Comparison of ENCODE assay signal across 22 cellular contexts in the genomic region with DNA sequence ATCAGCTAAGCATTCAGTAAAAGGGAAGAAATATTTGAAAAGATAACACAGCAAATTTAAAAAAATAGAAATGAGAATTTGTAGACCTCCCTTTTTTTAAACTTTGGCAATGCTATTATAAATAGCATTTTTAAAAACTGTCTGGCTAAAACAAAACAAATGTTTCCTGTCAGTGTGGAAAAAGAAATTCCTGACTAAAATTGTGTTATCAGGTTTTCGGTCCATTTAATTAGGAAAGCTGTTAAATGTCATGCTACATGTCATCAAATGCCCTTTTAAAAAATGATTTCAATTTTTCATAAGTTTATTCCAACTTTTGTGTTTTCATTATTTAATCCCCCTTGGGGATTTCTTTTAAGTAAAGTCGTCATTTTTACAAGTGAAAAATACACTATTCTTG. TPM values are rescaled to one million over a fixed set of nuclear protein-coding genes. Genes with fewer than 3 reads are reported as not detected.
"Had no signal": no experiment of that assay in that cellular context is flagged by ENCODE, and none has a peak within 500 bp of the region (broad histone marks: within the 10 kb centered on the region; RNA-seq: fewer than 3 reads in every experiment).

No MANE protein-coding gene starts in this region.

- H3K4me3 ChIP-seq: body of pancreas, pancreas, right lobe of liver, skin epidermis, upper lobe of right lung had no signal

- H3K4me3 Mint-ChIP-seq: activated CD4-positive, alpha-beta T cell treated with anti-CD3 and anti-CD28 coated beads, Interleukin-2, amount 10 ng/mL, durations not matched to agents 24 days and 14 days; activated CD8-positive, alpha-beta memory T cell treated with anti-CD3 and anti-CD28 coated beads, Interleukin-2, amount 10 ng/mL, durations not matched to agents 7 days and 5 days; activated CD8-positive, alpha-beta T cell treated with anti-CD3 and anti-CD28 coated beads for 36 hours; activated naive CD4-positive, alpha-beta T cell treated with anti-CD3 and anti-CD28 coated beads, Interleukin-2, amount 10 ng/mL, durations not matched to agents 7 days and 5 days; activated naive CD8-positive, alpha-beta T cell treated with anti-CD3 and anti-CD28 coated beads, Interleukin-2, amount 50 U/mL, for 24 hours; effector memory CD8-positive, alpha-beta T cell; memory B cell; natural killer cell treated with Interleukin-12 subunit alpha and Interleukin-12 subunit beta and Interleukin-15 and Interleukin-18, amount 100 ng/mL, for 72 hours; stimulated activated naive B cell treated with anti-CD40 and anti-IgM and Interleukin-4, amounts not matched to agents 10 μg/mL and 1 μg/mL and 100 μg/mL, for 72 hours had no signal

- H3K27me3 ChIP-seq: body of pancreas, pancreas, right lobe of liver, upper lobe of right lung had no signal

- H3K27ac ChIP-seq: body of pancreas, epithelial cell of prostate, pancreas, right lobe of liver, skin epidermis, upper lobe of right lung had no signal

- ATAC-seq: activated CD8-positive, alpha-beta memory T cell treated with anti-CD3 and anti-CD28 coated beads, Interleukin-2, amount 10 ng/mL, durations not matched to agents 7 days and 5 days; activated CD8-positive, alpha-beta T cell treated with anti-CD3 and anti-CD28 coated beads for 36 hours; activated naive CD8-positive, alpha-beta T cell treated with anti-CD3 and anti-CD28 coated beads, Interleukin-2, amount 50 U/mL, for 24 hours; body of pancreas; effector memory CD8-positive, alpha-beta T cell; natural killer cell treated with Interleukin-12 subunit alpha and Interleukin-12 subunit beta and Interleukin-15 and Interleukin-18, amount 100 ng/mL, for 72 hours; pancreas; right lobe of liver; SK-N-SH treated with all-trans-retinoic acid at 6 μM for 48 hours; stimulated activated naive B cell treated with anti-CD40 and anti-IgM and Interleukin-4, amounts not matched to agents 10 μg/mL and 1 μg/mL and 100 μg/mL, for 72 hours; upper lobe of right lung had no signal

- H3K27me3 Mint-ChIP-seq: activated CD8-positive, alpha-beta memory T cell treated with anti-CD3 and anti-CD28 coated beads, Interleukin-2, amount 10 ng/mL, durations not matched to agents 7 days and 5 days; activated naive CD4-positive, alpha-beta T cell treated with anti-CD3 and anti-CD28 coated beads, Interleukin-2, amount 10 ng/mL, durations not matched to agents 7 days and 5 days had no signal

- H3K9me3 Mint-ChIP-seq: activated CD4-positive, alpha-beta T cell treated with anti-CD3 and anti-CD28 coated beads, Interleukin-2, amount 10 ng/mL, durations not matched to agents 24 days and 14 days; activated CD8-positive, alpha-beta T cell treated with anti-CD3 and anti-CD28 coated beads for 36 hours; activated naive CD4-positive, alpha-beta T cell treated with anti-CD3 and anti-CD28 coated beads, Interleukin-2, amount 10 ng/mL, durations not matched to agents 7 days and 5 days; activated naive CD8-positive, alpha-beta T cell treated with anti-CD3 and anti-CD28 coated beads, Interleukin-2, amount 50 U/mL, for 24 hours; natural killer cell treated with Interleukin-12 subunit alpha and Interleukin-12 subunit beta and Interleukin-15 and Interleukin-18, amount 100 ng/mL, for 72 hours had no signal

- DNase-seq: activated CD4-positive, alpha-beta T cell treated with anti-CD3 and anti-CD28 coated beads, Interleukin-2, amount 10 ng/mL, durations not matched to agents 24 days and 14 days; activated CD8-positive, alpha-beta memory T cell treated with anti-CD3 and anti-CD28 coated beads, Interleukin-2, amount 10 ng/mL, durations not matched to agents 7 days and 5 days; activated CD8-positive, alpha-beta T cell treated with anti-CD3 and anti-CD28 coated beads for 36 hours; activated effector memory CD4-positive, alpha-beta T cell treated with anti-CD3 and anti-CD28 coated beads, Interleukin-2, amount 50 U/mL, for 16 hours; activated naive CD4-positive, alpha-beta T cell treated with anti-CD3 and anti-CD28 coated beads, Interleukin-2, amount 10 ng/mL, durations not matched to agents 7 days and 5 days; activated naive CD8-positive, alpha-beta T cell treated with anti-CD3 and anti-CD28 coated beads, Interleukin-2, amount 50 U/mL, for 24 hours; activated T-cell treated with anti-CD3 and anti-CD28 coated beads for 4 hours; body of pancreas; caudate nucleus; effector memory CD8-positive, alpha-beta T cell; foreskin fibroblast; kidney glomerular epithelial cell; pancreas; right lobe of liver; stimulated activated naive B cell treated with anti-CD40 and anti-IgM and Interleukin-4, amounts not matched to agents 10 μg/mL and 1 μg/mL and 100 μg/mL, for 72 hours; upper lobe of right lung had no signal

- H3K4me1 Mint-ChIP-seq: activated CD4-positive, alpha-beta T cell treated with anti-CD3 and anti-CD28 coated beads, Interleukin-2, amount 10 ng/mL, durations not matched to agents 24 days and 14 days; activated CD8-positive, alpha-beta memory T cell treated with anti-CD3 and anti-CD28 coated beads, Interleukin-2, amount 10 ng/mL, durations not matched to agents 7 days and 5 days; activated naive CD4-positive, alpha-beta T cell treated with anti-CD3 and anti-CD28 coated beads, Interleukin-2, amount 10 ng/mL, durations not matched to agents 7 days and 5 days; activated naive CD8-positive, alpha-beta T cell treated with anti-CD3 and anti-CD28 coated beads, Interleukin-2, amount 50 U/mL, for 24 hours; memory B cell; stimulated activated naive B cell treated with anti-CD40 and anti-IgM and Interleukin-4, amounts not matched to agents 10 μg/mL and 1 μg/mL and 100 μg/mL, for 72 hours had no signal

- H3K27ac Mint-ChIP-seq: activated CD4-positive, alpha-beta T cell treated with anti-CD3 and anti-CD28 coated beads, Interleukin-2, amount 10 ng/mL, durations not matched to agents 24 days and 14 days; activated CD8-positive, alpha-beta memory T cell treated with anti-CD3 and anti-CD28 coated beads, Interleukin-2, amount 10 ng/mL, durations not matched to agents 7 days and 5 days; activated CD8-positive, alpha-beta T cell treated with anti-CD3 and anti-CD28 coated beads for 36 hours; activated naive CD4-positive, alpha-beta T cell treated with anti-CD3 and anti-CD28 coated beads, Interleukin-2, amount 10 ng/mL, durations not matched to agents 7 days and 5 days; activated naive CD8-positive, alpha-beta T cell treated with anti-CD3 and anti-CD28 coated beads, Interleukin-2, amount 50 U/mL, for 24 hours; effector memory CD8-positive, alpha-beta T cell; memory B cell; natural killer cell treated with Interleukin-12 subunit alpha and Interleukin-12 subunit beta and Interleukin-15 and Interleukin-18, amount 100 ng/mL, for 72 hours; stimulated activated naive B cell treated with anti-CD40 and anti-IgM and Interleukin-4, amounts not matched to agents 10 μg/mL and 1 μg/mL and 100 μg/mL, for 72 hours had no signal

- H3K9me3 ChIP-seq: body of pancreas, pancreas, right lobe of liver, upper lobe of right lung had no signal

- FAIRE-seq: pancreas had no signal

- H3K4me1 ChIP-seq: body of pancreas, pancreas, right lobe of liver had no signal

- H3K36me3 Mint-ChIP-seq: activated CD8-positive, alpha-beta memory T cell treated with anti-CD3 and anti-CD28 coated beads, Interleukin-2, amount 10 ng/mL, durations not matched to agents 7 days and 5 days; activated naive CD4-positive, alpha-beta T cell treated with anti-CD3 and anti-CD28 coated beads, Interleukin-2, amount 10 ng/mL, durations not matched to agents 7 days and 5 days; memory B cell; natural killer cell treated with Interleukin-12 subunit alpha and Interleukin-12 subunit beta and Interleukin-15 and Interleukin-18, amount 100 ng/mL, for 72 hours; stimulated activated naive B cell treated with anti-CD40 and anti-IgM and Interleukin-4, amounts not matched to agents 10 μg/mL and 1 μg/mL and 100 μg/mL, for 72 hours had no signal

- H3K36me3 ChIP-seq: pancreas, right lobe of liver, upper lobe of right lung had no signal

RNA-seq across cellular contexts. Expression of gene COL8A1, which starts 29.6 kb away (rescaled TPM):
- total RNA-seq: activated CD8-positive, alpha-beta T cell treated with anti-CD3 and anti-CD28 coated beads for 36 hours; T-helper 2 cell treated with Interferon-gamma antibody and Interleukin-4, amounts not matched to agents 100 ng/mL and 5 ng/mL, for 36 hours had no signal
